Comparison of ENCODE assay signal across 1 cellular context in the genomic region with DNA sequence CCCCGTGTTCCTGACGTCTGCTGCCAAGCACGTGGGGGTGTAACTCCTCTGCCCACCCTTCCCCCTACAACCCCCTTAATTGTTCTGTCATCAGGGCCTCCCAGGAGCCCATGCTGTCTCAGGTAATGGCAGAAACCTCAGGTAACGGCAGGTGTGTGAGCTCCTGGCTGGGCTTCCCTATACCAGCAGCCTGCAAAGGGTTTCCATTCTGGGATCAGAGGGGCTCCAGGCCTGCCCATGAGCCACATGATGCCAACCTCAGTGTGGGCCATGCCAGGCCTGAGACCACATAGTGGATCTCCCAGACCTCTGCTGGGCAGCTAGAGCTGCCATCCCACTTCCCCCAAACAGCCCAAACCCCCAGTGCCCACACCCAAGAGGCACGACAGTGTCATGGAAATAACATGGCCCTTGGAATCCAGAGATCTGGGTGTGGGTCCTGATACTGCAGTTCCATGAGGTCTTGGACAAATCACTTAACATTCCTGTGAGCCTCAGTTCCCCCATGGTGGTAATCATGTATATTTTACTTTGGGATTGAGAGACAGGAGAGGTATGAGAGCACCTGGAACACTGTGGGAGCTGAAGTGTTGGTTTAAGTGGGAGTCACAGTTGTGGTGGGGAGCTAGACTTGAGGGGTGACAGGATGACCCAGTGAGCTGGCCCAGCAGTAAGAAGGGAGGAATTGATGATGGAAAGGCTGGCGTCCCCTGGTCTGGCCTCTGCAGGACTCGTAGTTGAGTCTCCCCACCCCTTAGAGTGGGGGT.
TF ChIP-seq lines count a peak whose summit lies in the region.

No MANE protein-coding gene starts in this region.

TF ChIP-seq in HCT116, 20 proteins besides CTCF, POLR2A, EP300 and RAD21 (continued from another document):
- TF ChIP-seq, protein P1, sequence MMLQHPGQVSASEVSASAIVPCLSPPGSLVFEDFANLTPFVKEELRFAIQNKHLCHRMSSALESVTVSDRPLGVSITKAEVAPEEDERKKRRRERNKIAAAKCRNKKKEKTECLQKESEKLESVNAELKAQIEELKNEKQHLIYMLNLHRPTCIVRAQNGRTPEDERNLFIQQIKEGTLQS (IDR thresholded peaks at IDR 0.05) = no peak
- TF ChIP-seq CBX3 (IDR thresholded peaks at IDR 0.05; ENCODE audit: low read depth) = no peak
